In the genomic region with DNA sequence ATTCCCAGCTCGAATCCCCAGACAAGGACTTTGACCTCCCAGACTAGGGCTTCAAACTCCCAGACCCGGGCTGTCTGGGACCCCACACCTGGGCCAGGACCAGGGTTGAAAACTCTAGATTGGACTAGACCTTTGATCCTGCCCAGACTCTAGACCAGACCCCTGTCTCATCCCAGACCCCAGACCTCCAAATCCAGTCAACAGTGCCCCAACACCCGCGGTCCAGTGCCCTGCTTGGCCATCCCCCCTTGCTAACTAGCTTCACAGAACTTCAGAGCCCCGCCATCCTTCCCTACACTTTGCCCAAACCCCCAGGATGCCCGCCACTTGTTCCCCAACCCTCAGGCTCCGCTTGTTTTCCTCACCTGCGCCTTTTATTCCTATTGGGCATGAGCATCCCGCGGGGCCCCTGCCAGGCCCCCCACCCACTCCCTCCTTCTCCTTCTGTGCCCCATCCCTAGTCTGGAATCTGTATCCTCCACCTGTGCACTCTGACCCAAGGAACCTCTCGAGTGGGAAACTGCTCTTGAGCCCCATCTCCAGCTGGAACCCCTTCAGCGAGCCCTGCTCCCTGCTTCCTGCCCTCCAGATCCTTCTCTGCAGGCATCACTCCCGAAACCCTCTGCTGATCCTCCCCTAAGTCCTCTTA, we compare ENCODE assay signal across 1 cellular context.
A peak's percentile ranks its signal among the peaks of the same experiment; 100 is the strongest.
TF ChIP-seq lines count a peak whose summit lies in the region.

No MANE protein-coding gene starts in this region.

TF ChIP-seq in HEK293, 187 proteins besides CTCF, POLR2A, EP300 and RAD21 (continued from another document):
- TF ChIP-seq, protein P1, sequence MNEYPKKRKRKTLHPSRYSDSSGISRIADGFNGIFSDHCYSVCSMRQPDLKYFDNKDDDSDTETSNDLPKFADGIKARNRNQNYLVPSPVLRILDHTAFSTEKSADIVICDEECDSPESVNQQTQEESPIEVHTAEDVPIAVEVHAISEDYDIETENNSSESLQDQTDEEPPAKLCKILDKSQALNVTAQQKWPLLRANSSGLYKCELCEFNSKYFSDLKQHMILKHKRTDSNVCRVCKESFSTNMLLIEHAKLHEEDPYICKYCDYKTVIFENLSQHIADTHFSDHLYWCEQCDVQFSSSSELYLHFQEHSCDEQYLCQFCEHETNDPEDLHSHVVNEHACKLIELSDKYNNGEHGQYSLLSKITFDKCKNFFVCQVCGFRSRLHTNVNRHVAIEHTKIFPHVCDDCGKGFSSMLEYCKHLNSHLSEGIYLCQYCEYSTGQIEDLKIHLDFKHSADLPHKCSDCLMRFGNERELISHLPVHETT (tag by site-specific recombination; IDR thresholded peaks at IDR 0.05), result no peak
- TF ChIP-seq ZBTB20 (tag by site-specific recombination; IDR thresholded peaks at IDR 0.05), result peak; percentile 95
- no peak for TF ChIP-seq ZNF670 (tag by site-specific recombination; IDR thresholded peaks at IDR 0.05; ENCODE audit: low read depth)
- TF ChIP-seq ZNF335 (tag by site-specific recombination; conservative IDR thresholded peaks at IDR 0.05), result 0 out of 2 replicates have a peak, but pooled peaks have one; percentile 22
- no peak for TF ChIP-seq ZNF248 (tag by site-specific recombination; IDR thresholded peaks at IDR 0.05)
- no peak for TF ChIP-seq ZNF660 (tag by site-specific recombination; IDR thresholded peaks at IDR 0.05)
- no peak for TF ChIP-seq ZNF223 (tag by site-specific recombination; IDR thresholded peaks at IDR 0.05)
- no peak for TF ChIP-seq ZNF350 (tag by site-specific recombination; IDR thresholded peaks at IDR 0.05)
- TF ChIP-seq ZNF677 (tag by site-specific recombination; IDR thresholded peaks at IDR 0.05), result no peak
- no peak for TF ChIP-seq EGR2 (tag by site-specific recombination; IDR thresholded peaks at IDR 0.05; ENCODE audit: low read depth)
